ENCODE assay signal across 18 cellular contexts in genomic region chr14:101235872-101236221, GRCh38.
"Had no signal": no experiment of that assay in that cellular context is flagged by ENCODE, and none has a peak within 500 bp of the region (broad histone marks: within the 10 kb centered on the region; RNA-seq: fewer than 3 reads in every experiment).

No MANE protein-coding gene starts in this region.

- H3K36me3 ChIP-seq: esophagus squamous epithelium, gastroesophageal sphincter, neutrophil, ovary, tibial artery, upper lobe of right lung, vagina had no signal

- H3K9me3 Mint-ChIP-seq: effector memory CD8-positive, alpha-beta T cell; immature natural killer cell; stimulated activated effector memory CD8-positive, alpha-beta T cell treated with anti-CD3 and anti-CD28 coated beads, Interleukin-12 subunit alpha, Interleukin-12 subunit beta, amount 100 ng/mL, for 72 hours; stimulated activated naive CD8-positive, alpha-beta T cell treated with anti-CD3 and anti-CD28 coated beads, Interleukin-15, Interleukin-2, amounts not matched to agents 100 ng/mL and 50 ng/mL, for 24 hours had no signal

- H3K27me3 ChIP-seq: ovary, upper lobe of right lung, vagina had no signal

- H3K4me3 ChIP-seq: esophagus squamous epithelium, gastroesophageal sphincter, lung, ovary, tibial artery, upper lobe of right lung, vagina had no signal

- H3K4me1 ChIP-seq: tibial artery, upper lobe of right lung, vagina had no signal

- DNase-seq: cerebellar nuclear complex; effector memory CD8-positive, alpha-beta T cell; esophagus squamous epithelium; immature natural killer cell had no signal

- H3K36me3 Mint-ChIP-seq: immature natural killer cell; naive thymus-derived CD4-positive, alpha-beta T cell; stimulated activated effector memory CD8-positive, alpha-beta T cell treated with anti-CD3 and anti-CD28 coated beads, Interleukin-12 subunit alpha, Interleukin-12 subunit beta, amount 100 ng/mL, for 72 hours had no signal

- FAIRE-seq: colon, kidney had no signal

- H3K27ac Mint-ChIP-seq: dendritic cell treated with granulocyte-macrophage colony-stimulating factor and Interleukin-4, amounts not matched to agents 40 ng/mL and 50 ng/mL, for 4 days; effector memory CD8-positive, alpha-beta T cell; immature natural killer cell; progenitor cell of endocrine pancreas; stimulated activated effector memory CD8-positive, alpha-beta T cell treated with anti-CD3 and anti-CD28 coated beads, Interleukin-12 subunit alpha, Interleukin-12 subunit beta, amount 100 ng/mL, for 72 hours; stimulated activated naive CD8-positive, alpha-beta T cell treated with anti-CD3 and anti-CD28 coated beads, Interleukin-15, Interleukin-2, amounts not matched to agents 100 ng/mL and 50 ng/mL, for 24 hours had no signal

- H3K4me1 Mint-ChIP-seq: immature natural killer cell; naive thymus-derived CD4-positive, alpha-beta T cell; stimulated activated effector memory CD8-positive, alpha-beta T cell treated with anti-CD3 and anti-CD28 coated beads, Interleukin-12 subunit alpha, Interleukin-12 subunit beta, amount 100 ng/mL, for 72 hours had no signal

- ATAC-seq: effector memory CD8-positive, alpha-beta T cell had no signal

- H3K4me3 Mint-ChIP-seq: dendritic cell treated with granulocyte-macrophage colony-stimulating factor and Interleukin-4, amounts not matched to agents 40 ng/mL and 50 ng/mL, for 4 days; effector memory CD8-positive, alpha-beta T cell; immature natural killer cell; naive thymus-derived CD4-positive, alpha-beta T cell; stimulated activated effector memory CD8-positive, alpha-beta T cell treated with anti-CD3 and anti-CD28 coated beads, Interleukin-12 subunit alpha, Interleukin-12 subunit beta, amount 100 ng/mL, for 72 hours; stimulated activated naive CD8-positive, alpha-beta T cell treated with anti-CD3 and anti-CD28 coated beads, Interleukin-15, Interleukin-2, amounts not matched to agents 100 ng/mL and 50 ng/mL, for 24 hours had no signal

- H3K9me3 ChIP-seq: esophagus squamous epithelium, gastroesophageal sphincter, neutrophil, ovary, upper lobe of right lung, vagina had no signal

- H3K27me3 Mint-ChIP-seq: stimulated activated naive CD8-positive, alpha-beta T cell treated with anti-CD3 and anti-CD28 coated beads, Interleukin-15, Interleukin-2, amounts not matched to agents 100 ng/mL and 50 ng/mL, for 24 hours had no signal

- H3K27ac ChIP-seq: esophagus squamous epithelium, gastroesophageal sphincter, neutrophil, ovary, tibial artery, upper lobe of right lung, vagina had no signal
